In the genomic region with DNA sequence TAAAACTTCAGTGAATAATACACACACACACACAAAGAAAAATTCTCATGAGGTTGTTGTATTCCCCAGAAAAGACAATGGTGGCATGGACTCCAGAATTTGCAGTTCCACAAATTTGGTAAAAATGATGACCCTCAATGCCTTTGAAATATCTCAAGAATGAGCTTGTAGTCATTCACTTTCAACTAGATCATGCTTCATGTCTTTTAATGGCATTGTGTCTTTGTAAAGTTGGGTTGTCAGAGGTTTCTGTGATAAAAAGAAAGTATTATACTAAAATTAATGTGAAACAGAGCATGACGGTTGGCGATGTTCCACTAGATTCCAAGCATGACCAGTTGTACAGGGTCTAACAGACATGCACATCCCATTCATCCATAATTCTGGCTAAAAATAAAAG, we compare ENCODE assay signal across 7 cellular contexts.
"Had no signal": no experiment of that assay in that cellular context is flagged by ENCODE, and none has a peak within 500 bp of the region (broad histone marks: within the 10 kb centered on the region; RNA-seq: fewer than 3 reads in every experiment).

No MANE protein-coding gene starts in this region.

- DNase-seq: GM23248, GOT3, H7, HFFc6, KBM-7 had no signal

- ATAC-seq: HCT116, HepG2 had no signal
